In the genomic region with DNA sequence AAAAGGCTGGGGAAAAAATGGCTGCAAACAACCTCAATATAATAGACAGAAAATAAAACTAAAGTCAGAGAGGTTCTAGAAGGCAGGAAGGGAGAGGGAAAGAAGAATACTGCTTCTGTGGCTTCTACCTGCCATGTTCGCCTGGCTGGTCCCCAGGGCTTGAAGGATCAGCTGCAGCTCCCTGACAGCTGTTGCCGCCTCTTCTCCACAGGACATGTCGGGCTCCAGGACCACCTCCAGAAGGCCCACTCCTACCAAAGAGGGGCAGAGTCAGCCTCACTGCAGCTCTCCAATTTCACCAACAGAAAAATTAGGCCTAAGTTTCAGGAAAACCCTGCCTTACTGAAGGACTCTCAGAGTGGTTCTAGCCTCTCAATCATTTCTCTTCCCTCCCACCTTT, we compare ENCODE assay signal across 18 cellular contexts.
"Had no signal": no experiment of that assay in that cellular context is flagged by ENCODE, and none has a peak within 500 bp of the region (broad histone marks: within the 10 kb centered on the region; RNA-seq: fewer than 3 reads in every experiment).

No MANE protein-coding gene starts in this region.

- ATAC-seq: activated naive CD4-positive, alpha-beta T cell treated with anti-CD3 and anti-CD28 coated beads, Interleukin-2, amount 50 U/mL, for 72 hours; foreskin keratinocyte; pancreas; psoas muscle; right lobe of liver had no signal

- H3K27me3 Mint-ChIP-seq: activated CD4-positive, alpha-beta memory T cell treated with anti-CD3 and anti-CD28 coated beads, Interleukin-2, amount 10 ng/mL, durations not matched to agents 7 days and 5 days; activated CD4-positive, alpha-beta T cell treated with anti-CD3 and anti-CD28 coated beads, Interleukin-2, amount 10 ng/mL, durations not matched to agents 24 days and 14 days; stimulated activated naive CD8-positive, alpha-beta T cell treated with anti-CD3 and anti-CD28 coated beads, Interleukin-15, Interleukin-2, amounts not matched to agents 100 ng/mL and 50 ng/mL, for 24 hours had no signal

- H3K4me3 Mint-ChIP-seq: activated CD4-positive, alpha-beta memory T cell treated with anti-CD3 and anti-CD28 coated beads, Interleukin-2, amount 10 ng/mL, durations not matched to agents 7 days and 5 days; activated CD4-positive, alpha-beta T cell treated with anti-CD3 and anti-CD28 coated beads, Interleukin-2, amount 10 ng/mL, durations not matched to agents 24 days and 14 days; immature natural killer cell; nephron; stimulated activated naive CD8-positive, alpha-beta T cell treated with anti-CD3 and anti-CD28 coated beads, Interleukin-15, Interleukin-2, amounts not matched to agents 100 ng/mL and 50 ng/mL, for 24 hours had no signal

- H3K27ac Mint-ChIP-seq: activated CD4-positive, alpha-beta memory T cell treated with anti-CD3 and anti-CD28 coated beads, Interleukin-2, amount 10 ng/mL, durations not matched to agents 7 days and 5 days; activated CD4-positive, alpha-beta T cell treated with anti-CD3 and anti-CD28 coated beads, Interleukin-2, amount 10 ng/mL, durations not matched to agents 24 days and 14 days; immature natural killer cell; nephron; stimulated activated naive CD8-positive, alpha-beta T cell treated with anti-CD3 and anti-CD28 coated beads, Interleukin-15, Interleukin-2, amounts not matched to agents 100 ng/mL and 50 ng/mL, for 24 hours had no signal

- H3K9me3 Mint-ChIP-seq: activated CD4-positive, alpha-beta memory T cell treated with anti-CD3 and anti-CD28 coated beads, Interleukin-2, amount 10 ng/mL, durations not matched to agents 7 days and 5 days; activated CD4-positive, alpha-beta T cell treated with anti-CD3 and anti-CD28 coated beads, Interleukin-2, amount 10 ng/mL, durations not matched to agents 24 days and 14 days; activated naive CD4-positive, alpha-beta T cell treated with anti-CD3 and anti-CD28 coated beads, Interleukin-2, amount 50 U/mL, for 72 hours; immature natural killer cell; nephron; stimulated activated naive CD8-positive, alpha-beta T cell treated with anti-CD3 and anti-CD28 coated beads, Interleukin-15, Interleukin-2, amounts not matched to agents 100 ng/mL and 50 ng/mL, for 24 hours had no signal

- H3K4me1 Mint-ChIP-seq: activated CD4-positive, alpha-beta memory T cell treated with anti-CD3 and anti-CD28 coated beads, Interleukin-2, amount 10 ng/mL, durations not matched to agents 7 days and 5 days; activated CD4-positive, alpha-beta T cell treated with anti-CD3 and anti-CD28 coated beads, Interleukin-2, amount 10 ng/mL, durations not matched to agents 24 days and 14 days; immature natural killer cell had no signal

- DNase-seq: activated CD4-positive, alpha-beta memory T cell treated with anti-CD3 and anti-CD28 coated beads, Interleukin-2, amount 10 ng/mL, durations not matched to agents 7 days and 5 days; activated CD4-positive, alpha-beta T cell treated with anti-CD3 and anti-CD28 coated beads, Interleukin-2, amount 10 ng/mL, durations not matched to agents 24 days and 14 days; cortex of kidney; foreskin keratinocyte; immature natural killer cell; left ventricle myocardium inferior; pancreas; psoas muscle; right lobe of liver; stimulated activated CD4-positive, alpha-beta T cell treated with anti-CD3 and anti-CD28 coated beads, Interleukin-1b, Interleukin-23, amount 100 ng/mL, for 48 hours; T-helper 2 cell; testis; trophoblast cell; uterus had no signal

- H3K27ac ChIP-seq: foreskin keratinocyte, hepatocyte, left ventricle myocardium inferior, pancreas, psoas muscle, right lobe of liver, testis, uterus had no signal
